ENCODE assay signal across 23 cellular contexts in genomic region chr5:173175523-173175922, GRCh38. TPM values are rescaled to one million over a fixed set of nuclear protein-coding genes. Genes with fewer than 3 reads are reported as not detected.
"Had no signal": no experiment of that assay in that cellular context is flagged by ENCODE, and none has a peak within 500 bp of the region (broad histone marks: within the 10 kb centered on the region; RNA-seq: fewer than 3 reads in every experiment).

No MANE protein-coding gene starts in this region.

- DNase-seq: cortex of kidney; dorsolateral prefrontal cortex; effector CD8-positive, alpha-beta T cell; heart left ventricle; hippocampal formation; mammary epithelial cell; mucosa of descending colon; naive thymus-derived CD8-positive, alpha-beta T cell; nucleus accumbens; ovary; right cardiac atrium; small intestine; stimulated activated CD4-positive, alpha-beta T cell treated with anti-CD3 and anti-CD28 coated beads, Interleukin-12 subunit alpha, Interleukin-12 subunit beta, amount 100 ng/mL, for 4 hours; stimulated activated naive CD4-positive, alpha-beta T cell treated with Interleukin-2 at 50 U/mL for 16 hours; trophoblast cell had no signal

- H3K4me3 ChIP-seq: dorsolateral prefrontal cortex, heart left ventricle, mucosa of descending colon, ovary had no signal

- H3K4me1 Mint-ChIP-seq: naive thymus-derived CD8-positive, alpha-beta T cell had no signal

- H3K4me3 Mint-ChIP-seq: naive thymus-derived CD8-positive, alpha-beta T cell had no signal

- H3K27ac ChIP-seq: dorsolateral prefrontal cortex, heart left ventricle, ovary had no signal

- H3K9me3 ChIP-seq: mucosa of descending colon had no signal

- H3K27ac Mint-ChIP-seq: naive thymus-derived CD8-positive, alpha-beta T cell; progenitor cell of endocrine pancreas had no signal

- H3K36me3 ChIP-seq: heart left ventricle, ovary had no signal

- H3K27me3 ChIP-seq: dorsolateral prefrontal cortex, heart left ventricle, ovary had no signal

- ATAC-seq: esophagus mucosa; heart left ventricle; left lobe of liver; mucosa of descending colon; naive thymus-derived CD8-positive, alpha-beta T cell; right cardiac atrium had no signal

- H3K4me1 ChIP-seq: heart left ventricle had no signal

RNA-seq across cellular contexts. Expression of gene NKX2-5, which starts 59.5 kb away (rescaled TPM):
- total RNA-seq: dorsolateral prefrontal cortex; esophagus mucosa; fibroblast of lung; frontal cortex; glomerular endothelial cell; left lobe of liver; lower leg skin; mucosa of descending colon; naive thymus-derived CD8-positive, alpha-beta T cell; ovary had no signal
- polyA plus RNA-seq: fibroblast of lung, mammary epithelial cell, neural cell, ovary had no signal
